In genomic region chr20:3766832-3767433, GRCh38 we compare ENCODE assay signal across 8 cellular contexts. TPM values are rescaled to one million over a fixed set of nuclear protein-coding genes. Genes with fewer than 3 reads are reported as not detected.
DNase-seq lines count a peak whose midpoint lies in the region; ATAC-seq and TF ChIP-seq lines count a peak whose summit lies in the region.

No MANE protein-coding gene starts in this region.

- H3K9me3 ChIP-seq in Caco-2, result no peaks in the 10 kb centered on the region
- H3K9me3 ChIP-seq in Karpas-422 (ENCODE audit: low read length), result no peaks in the 10 kb centered on the region
- no peaks in the 10 kb centered on the region for H3K9me3 ChIP-seq in muscle layer of colon (ENCODE audit: low read length)

- intact Hi-C loops in Caco-2 (cut with micrococcal nuclease; ENCODE audit: unreplicated experiment), result no loop called here

- no peaks in the 10 kb centered on the region for H3K9me2 ChIP-seq in Karpas-422 (replicated peaks; ENCODE audit: insufficient read depth, low read length)

- H3K4me3 ChIP-seq in Caco-2 (ENCODE audit: low read depth, low read length) (peak overlapping the region; percentile 91), Karpas-422 (ENCODE audit: low read length) (peak overlapping the region; percentile 100), muscle layer of colon (ENCODE audit: low read depth in 1 of 2, low read length in 2 of 2) (peak overlapping the region; percentile 51 to 82)

- POLR2A ChIA-PET in Caco-2 (lab: Charles Lee), result interaction anchor here (0.5 to 1.6 kb wide), 7 partner anchors 12 to 90 kb away, joined by 3 to 10 read pairs (median 5); partner anchors contain the start of genes CENPB and SPEF1

- peak overlapping the region; percentile 100 for H3K4me2 ChIP-seq in Karpas-422 (ENCODE audit: low read depth, low read length, poor library complexity, severe bottlenecking)

- peak overlapping the region; percentile 56; the same call in 1 of the 2 replicates for H3K27ac ChIP-seq in Karpas-422 (ENCODE audit: low read length)
- peak overlapping the region; percentile 74 for H3K27ac ChIP-seq in muscle layer of colon (ENCODE audit: low read depth, low read length)

- H3K9me3 Mint-ChIP-seq in Caco-2 (ENCODE audit: unreplicated experiment) (no peaks in the 10 kb centered on the region), chondrocyte (ENCODE audit: low read depth) (no peaks in the 10 kb centered on the region)

- H3K4me1 Mint-ChIP-seq in Caco-2 (ENCODE audit: low read depth, unreplicated experiment) (peaks cover 7% of the 10 kb centered on the region), chondrocyte (ENCODE audit: low read depth) (peaks cover 19% of the 10 kb centered on the region)

- CTCF ChIA-PET in Caco-2 (lab: Charles Lee), result interaction anchor here (0.7 to 3.8 kb wide), 14 partner anchors 10 to 408 kb away, joined by 3 to 49 read pairs (median 9); partner anchors contain the start of genes CENPB and SPEF1

- H3K27ac Mint-ChIP-seq in Caco-2 (ENCODE audit: unreplicated experiment) (peak overlapping the region; percentile 70), chondrocyte (ENCODE audit: unreplicated experiment) (no peak overlapping the region)

- ATAC-seq in HG03520 (IDR thresholded peaks at IDR 0.05; ENCODE audit: unreplicated experiment), result no peak

- H3K9ac ChIP-seq in Karpas-422 (ENCODE audit: low read length), result peak overlapping the region; percentile 99
- peak overlapping the region; percentile 37 for H3K9ac ChIP-seq in muscle layer of colon (ENCODE audit: low read length)

- H3K27me3 Mint-ChIP-seq in Caco-2 (ENCODE audit: insufficient read depth, unreplicated experiment) (no peaks in the 10 kb centered on the region), chondrocyte (ENCODE audit: low read depth) (no peaks in the 10 kb centered on the region)

- peak overlapping the region; percentile 91; the same call in 1 of the 2 replicates for H2AFZ ChIP-seq in Karpas-422 (ENCODE audit: low read length)

- H3K4me1 ChIP-seq in Caco-2 (peaks cover 11% of the 10 kb centered on the region), Karpas-422 (ENCODE audit: low read length) (peaks cover 36% of the 10 kb centered on the region), muscle layer of colon (ENCODE audit: insufficient read depth, low read length) (peaks cover 50% of the 10 kb centered on the region)

- no peak for TF ChIP-seq CTCF in Caco-2 (IDR thresholded peaks at IDR 0.05; ENCODE audit: insufficient read depth in 1 of 2, low read depth in 1 of 2, low read length in 1 of 2, severe bottlenecking in 1 of 2, unreplicated experiment in 1 of 2)
- no peak for TF ChIP-seq CTCF in chondrocyte (IDR thresholded peaks at IDR 0.05)
- TF ChIP-seq CTCF in GM13977 (IDR thresholded peaks at IDR 0.05; ENCODE audit: extremely low read depth, insufficient read depth, missing control alignments), result no peak

- TSS peak; percentile 59 for BruUV-seq in Caco-2 (replicated peaks; lab: Mats Ljungman, UMichigan)

- DNase-seq in Caco-2 (no peak), Karpas-422 (peak; percentile 69), chondrocyte (ENCODE audit: low spot score) (no peak), GM19240 (ENCODE audit: insufficient read length, low spot score) (no peak), GM13977 (ENCODE audit: low spot score) (no peak), NAMALWA (ENCODE audit: low spot score) (no peak)

- in situ Hi-C loops in GM13977 (cut with MboI; ENCODE audit: low pct_unique_long_range_greater_than_20kb, low sequenced_read_pairs, unreplicated experiment), result no loop called here

- H3K4me3 Mint-ChIP-seq in Caco-2 (ENCODE audit: unreplicated experiment) (peak overlapping the region; percentile 90), chondrocyte (ENCODE audit: unreplicated experiment) (peak overlapping the region; percentile 82)

- H3K79me2 ChIP-seq in Karpas-422 (ENCODE audit: low read length), result peaks cover 46% of the 10 kb centered on the region

- H3K36me3 ChIP-seq in Caco-2 (ENCODE audit: control insufficient read depth, insufficient read depth, low read length) (no peaks in the 10 kb centered on the region), Karpas-422 (ENCODE audit: insufficient read depth, low read length) (no peaks in the 10 kb centered on the region), muscle layer of colon (ENCODE audit: insufficient read depth, low read length) (no peaks in the 10 kb centered on the region)

- H4K20me1 ChIP-seq in Karpas-422 (ENCODE audit: insufficient read depth, low read depth, low read length), result no peaks in the 10 kb centered on the region; the same call in 1 of the 2 replicates

- H3K36me3 Mint-ChIP-seq in Caco-2 (ENCODE audit: insufficient read depth, unreplicated experiment) (peaks cover 8% of the 10 kb centered on the region), chondrocyte (ENCODE audit: low read depth) (no peaks in the 10 kb centered on the region)

- H3K27me3 ChIP-seq in Caco-2 (replicated peaks; ENCODE audit: control insufficient read depth, insufficient read depth, low read length), result no peaks in the 10 kb centered on the region
- H3K27me3 ChIP-seq in Karpas-422 (ENCODE audit: low read length), result no peaks in the 10 kb centered on the region
- no peaks in the 10 kb centered on the region for H3K27me3 ChIP-seq in muscle layer of colon (ENCODE audit: control insufficient read depth in 1 of 2, insufficient read depth in 2 of 2, low read length in 2 of 2)

RNA-seq across cellular contexts. Expression of gene ADISSP, which starts 0.6 kb away (rescaled TPM):
- total RNA-seq in Caco-2 (2022), result 54.7 and 56.1 TPM in 2 replicates
- total RNA-seq in Karpas-422 (2014; rRNA removed; shearing (Covaris generic); ENCODE audit: low replicate concordance), result 44.1 and 60.4 TPM in 2 replicates
- total RNA-seq in chondrocyte, result 23.5 to 30.4 TPM (median 26.7 TPM) in 3 replicates

RNA-seq across cellular contexts. Expression of gene SPEF1, which starts 14.3 kb away (rescaled TPM):
- total RNA-seq in Caco-2 (2022) (not detected in 2 replicates), chondrocyte (0.12 to 0.60 TPM in 2 of 3 replicates, not detected in the other)
- total RNA-seq in Karpas-422 (2014; rRNA removed; shearing (Covaris generic); ENCODE audit: low replicate concordance), result not detected in 2 replicates

RNA-seq across cellular contexts. Expression of gene CENPB, which starts 19.6 kb away (rescaled TPM):
- total RNA-seq in Caco-2 (2022) (72.7 and 84.3 TPM in 2 replicates), chondrocyte (91.1 to 94.9 TPM (median 92.1 TPM) in 3 replicates)
- total RNA-seq in Karpas-422 (2014; rRNA removed; shearing (Covaris generic); ENCODE audit: low replicate concordance), result 13.0 and 32.7 TPM in 2 replicates

RNA-seq across cellular contexts. Expression of gene CDC25B, which starts 29.2 kb away (rescaled TPM):
- 59.0 and 66.7 TPM in 2 replicates for total RNA-seq in Caco-2 (2022)
- total RNA-seq in Karpas-422 (2014; rRNA removed; shearing (Covaris generic); ENCODE audit: low replicate concordance), result 11.7 and 15.3 TPM in 2 replicates
- 48.7 to 60.1 TPM (median 57.8 TPM) in 3 replicates for total RNA-seq in chondrocyte

RNA-seq across cellular contexts. Expression of gene HSPA12B, which starts 34.4 kb away (rescaled TPM):
- not detected in 2 replicates for total RNA-seq in Caco-2 (2022)
- total RNA-seq in Karpas-422 (2014; rRNA removed; shearing (Covaris generic); ENCODE audit: low replicate concordance), result not detected in 2 replicates
- 0.10 to 0.26 TPM in 2 of 3 replicates, not detected in the other for total RNA-seq in chondrocyte
